ENCODE assay signal across 1 cellular context in genomic region chr17:50824429-50824828, GRCh38.
A peak's percentile ranks its signal among the peaks of the same experiment; 100 is the strongest.
TF ChIP-seq lines count a peak whose summit lies in the region.

No MANE protein-coding gene starts in this region.

TF ChIP-seq in K562, 482 proteins besides CTCF, POLR2A, EP300 and RAD21 (continues in another document):
- no peak for TF ChIP-seq E4F1 (CRISPR knock-in tag; IDR thresholded peaks at IDR 0.05; ENCODE audit: borderline replicate concordance)
- no peak for TF ChIP-seq NFE2 (IDR thresholded peaks at IDR 0.05; ENCODE audit: low read depth)
- TF ChIP-seq ATF3 (IDR thresholded peaks at IDR 0.05) = peak; percentile 43; the same call in 1 of the 2 replicates
- no peak for TF ChIP-seq ATF3 (CRISPR knock-in tag; conservative IDR thresholded peaks at IDR 0.05)
- TF ChIP-seq SP1 (CRISPR knock-in tag; IDR thresholded peaks at IDR 0.05) = no peak
- TF ChIP-seq ID3 (CRISPR knock-in tag; IDR thresholded peaks at IDR 0.05) = no peak
- peak; percentile 83 for TF ChIP-seq ID3 (tag; IDR thresholded peaks at IDR 0.05)
- TF ChIP-seq CAMTA2 (CRISPR knock-in tag; conservative IDR thresholded peaks at IDR 0.05) = no peak
- TF ChIP-seq KDM1A (IDR thresholded peaks at IDR 0.05) = 0 out of 4 replicates have a peak, but pooled peaks of 1 of the 2 experiments have one; percentile 16
- TF ChIP-seq NKRF (IDR thresholded peaks at IDR 0.05; ENCODE audit: borderline replicate concordance) = no peak
- TF ChIP-seq RBBP5 (IDR thresholded peaks at IDR 0.05; ENCODE audit: borderline replicate concordance, insufficient read depth, low read length, poor library complexity, severe bottlenecking) = no peak
- TF ChIP-seq NCOR1 (IDR thresholded peaks at IDR 0.05) = peak; percentile 30; the same call in 1 of the 2 replicates
- TF ChIP-seq ZNF436 (CRISPR knock-in tag; IDR thresholded peaks at IDR 0.05) = no peak
- no peak for TF ChIP-seq RREB1 (CRISPR knock-in tag; IDR thresholded peaks at IDR 0.05)
- no peak for TF ChIP-seq KDM5B (IDR thresholded peaks at IDR 0.05; ENCODE audit: insufficient replicate concordance, low read depth, low read length)
- TF ChIP-seq SETDB1 (IDR thresholded peaks at IDR 0.05; ENCODE audit: low read length) = no peak
- no peak for TF ChIP-seq TSC22D4 (tag; IDR thresholded peaks at IDR 0.05)
- no peak for TF ChIP-seq PHF8 (IDR thresholded peaks at IDR 0.05; ENCODE audit: borderline replicate concordance, low read length)
- no peak for TF ChIP-seq ZNF239 (CRISPR knock-in tag; IDR thresholded peaks at IDR 0.05)
- TF ChIP-seq ZBTB11 (CRISPR knock-in tag; IDR thresholded peaks at IDR 0.05) = no peak
- peak; percentile 61 for TF ChIP-seq MEIS2 (IDR thresholded peaks at IDR 0.05; ENCODE audit: partially characterized antibody)
- TF ChIP-seq SPI1 (IDR thresholded peaks at IDR 0.05; ENCODE audit: borderline replicate concordance, low read depth, low read length) = no peak
- no peak for TF ChIP-seq ZNF224 (CRISPR knock-in tag; IDR thresholded peaks at IDR 0.05)
- no peak for TF ChIP-seq MED1 (CRISPR knock-in tag; IDR thresholded peaks at IDR 0.05; ENCODE audit: borderline replicate concordance)
- no peak for TF ChIP-seq SMARCE1 (IDR thresholded peaks at IDR 0.05)
- TF ChIP-seq FUS (optimal IDR thresholded peaks at IDR 0.05; ENCODE audit: low read depth, low read length) = no peak
- no peak for TF ChIP-seq CREB3L1 (IDR thresholded peaks at IDR 0.05; ENCODE audit: borderline replicate concordance, low read depth)
- TF ChIP-seq MLLT1 (IDR thresholded peaks at IDR 0.05) = no peak
- no peak for TF ChIP-seq HMGN3 (IDR thresholded peaks at IDR 0.05; ENCODE audit: borderline replicate concordance, extremely low read depth, insufficient read length, low read depth, low read length)
- no peak for TF ChIP-seq XRCC4 (IDR thresholded peaks at IDR 0.05; ENCODE audit: extremely low read depth, insufficient read depth, insufficient read length)
- TF ChIP-seq FOXJ3 (CRISPR knock-in tag; IDR thresholded peaks at IDR 0.05) = no peak
- no peak for TF ChIP-seq ZNF655 (CRISPR knock-in tag; IDR thresholded peaks at IDR 0.05)
- no peak for TF ChIP-seq BCL6 (CRISPR knock-in tag; IDR thresholded peaks at IDR 0.05)
- no peak for TF ChIP-seq THAP12 (CRISPR knock-in tag; IDR thresholded peaks at IDR 0.05)
- TF ChIP-seq L3MBTL2 (IDR thresholded peaks at IDR 0.05) = no peak
- no peak for TF ChIP-seq ZNF507 (tag; conservative IDR thresholded peaks at IDR 0.05)
